26 cellular contexts compared by ENCODE assay signal in genomic region chr17:2475056-2475455, GRCh38.
"Had no signal": no experiment of that assay in that cellular context is flagged by ENCODE, and none has a peak within 500 bp of the region (broad histone marks: within the 10 kb centered on the region; RNA-seq: fewer than 3 reads in every experiment).

No MANE protein-coding gene starts in this region.

- H3K27me3 Mint-ChIP-seq: dendritic cell treated with granulocyte-macrophage colony-stimulating factor and Interleukin-4, amounts not matched to agents 40 ng/mL and 50 ng/mL, for 4 days; effector memory CD8-positive, alpha-beta T cell; naive thymus-derived CD4-positive, alpha-beta T cell had no signal

- DNase-seq: colonic mucosa; cortex of kidney; effector CD8-positive, alpha-beta T cell; effector memory CD8-positive, alpha-beta T cell; erythroblast; esophagus squamous epithelium; foreskin fibroblast; foreskin melanocyte; gastrocnemius medialis; glutamatergic neuron; head of caudate nucleus; heart right ventricle; hippocampal formation; left cardiac atrium; left lung; left ventricle myocardium superior; lower lobe of right lung; mesenchymal stem cell; mucosa of descending colon; naive thymus-derived CD4-positive, alpha-beta T cell had no signal

- H3K27ac ChIP-seq: colonic mucosa, epithelial cell of prostate, esophagus squamous epithelium, gastrocnemius medialis, heart right ventricle, left lung, lower lobe of right lung had no signal

- H3K4me1 Mint-ChIP-seq: mesothelial cell of epicardium had no signal

- H3K9me3 Mint-ChIP-seq: dendritic cell treated with granulocyte-macrophage colony-stimulating factor and Interleukin-4, amounts not matched to agents 40 ng/mL and 50 ng/mL, for 4 days; effector memory CD8-positive, alpha-beta T cell; mesothelial cell of epicardium had no signal

- H3K9me3 ChIP-seq: colonic mucosa, esophagus squamous epithelium, gastrocnemius medialis, heart right ventricle, left lung, lower lobe of right lung, mucosa of descending colon had no signal

- H3K27ac Mint-ChIP-seq: dendritic cell treated with granulocyte-macrophage colony-stimulating factor and Interleukin-4, amounts not matched to agents 40 ng/mL and 50 ng/mL, for 4 days; effector memory CD8-positive, alpha-beta T cell; mesothelial cell of epicardium had no signal

- H3K36me3 ChIP-seq: colonic mucosa had no signal

- H3K27me3 ChIP-seq: colonic mucosa, esophagus squamous epithelium, gastrocnemius medialis, heart right ventricle, left lung had no signal

- H3K4me1 ChIP-seq: colonic mucosa, esophagus squamous epithelium, gastrocnemius medialis, left lung, lower lobe of right lung had no signal

- H3K4me3 ChIP-seq: colonic mucosa, esophagus squamous epithelium, gastrocnemius medialis, heart right ventricle, left lung, lower lobe of right lung, mucosa of descending colon had no signal

- FAIRE-seq: islet of Langerhans, keratinocyte had no signal

- ATAC-seq: effector memory CD8-positive, alpha-beta T cell; esophagus mucosa; gastrocnemius medialis; heart right ventricle; left cardiac atrium; left lung; left ventricle myocardium superior; lower lobe of right lung; mucosa of descending colon; naive thymus-derived CD4-positive, alpha-beta T cell had no signal

- H3K4me3 Mint-ChIP-seq: dendritic cell treated with granulocyte-macrophage colony-stimulating factor and Interleukin-4, amounts not matched to agents 40 ng/mL and 50 ng/mL, for 4 days; effector memory CD8-positive, alpha-beta T cell; mesothelial cell of epicardium; naive thymus-derived CD4-positive, alpha-beta T cell had no signal
